ENCODE assay signal across 18 cellular contexts in the genomic region with DNA sequence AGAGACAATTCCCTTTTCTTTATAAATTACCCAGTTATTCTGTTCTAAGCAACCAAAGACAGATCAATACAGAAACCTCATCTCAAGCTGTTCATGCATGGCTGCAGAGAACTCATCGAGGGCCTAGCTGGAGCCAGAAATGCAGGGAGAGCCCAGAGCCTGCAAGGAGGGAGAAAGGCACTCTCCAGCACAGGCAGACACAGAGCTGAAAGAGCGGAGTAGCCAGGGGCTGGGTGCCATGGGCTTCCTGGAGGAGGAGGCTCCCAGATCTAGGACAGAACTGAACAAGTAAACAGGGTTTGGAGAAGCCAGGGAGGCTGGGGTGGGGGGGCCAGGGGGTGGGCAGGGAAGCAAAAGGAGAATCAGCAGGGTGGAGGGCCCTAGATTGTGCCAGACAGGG.
"Had no signal": no experiment of that assay in that cellular context is flagged by ENCODE, and none has a peak within 500 bp of the region (broad histone marks: within the 10 kb centered on the region; RNA-seq: fewer than 3 reads in every experiment).

No MANE protein-coding gene starts in this region.

- H3K9me3 ChIP-seq: psoas muscle, stomach, thoracic aorta, transverse colon had no signal

- H3K9me3 Mint-ChIP-seq: naive thymus-derived CD8-positive, alpha-beta T cell; neural progenitor cell had no signal

- H3K36me3 ChIP-seq: neural progenitor cell, stomach, thoracic aorta, transverse colon had no signal

- H3K36me3 Mint-ChIP-seq: neural progenitor cell; stimulated activated naive B cell treated with anti-CD40 and anti-IgM and Interleukin-4, amounts not matched to agents 10 μg/mL and 1 μg/mL and 100 μg/mL, for 72 hours had no signal

- H3K27me3 ChIP-seq: foreskin keratinocyte, neural progenitor cell, transverse colon had no signal

- H3K27ac Mint-ChIP-seq: dendritic cell treated with granulocyte-macrophage colony-stimulating factor and Interleukin-4, amounts not matched to agents 40 ng/mL and 50 ng/mL, for 4 days; naive thymus-derived CD8-positive, alpha-beta T cell; neural progenitor cell; stimulated activated naive B cell treated with anti-CD40 and anti-IgM and Interleukin-4, amounts not matched to agents 10 μg/mL and 1 μg/mL and 100 μg/mL, for 72 hours had no signal

- FAIRE-seq: colon, kidney had no signal

- H3K4me1 Mint-ChIP-seq: stimulated activated naive B cell treated with anti-CD40 and anti-IgM and Interleukin-4, amounts not matched to agents 10 μg/mL and 1 μg/mL and 100 μg/mL, for 72 hours had no signal

- H3K27ac ChIP-seq: foreskin keratinocyte, neural progenitor cell, psoas muscle, stomach, thoracic aorta, transverse colon had no signal

- DNase-seq: cerebellar nuclear complex; foreskin keratinocyte; kidney; left ventricle myocardium superior; mesendoderm; naive thymus-derived CD8-positive, alpha-beta T cell; occipital lobe; psoas muscle; stimulated activated naive B cell treated with anti-CD40 and anti-IgM and Interleukin-4, amounts not matched to agents 10 μg/mL and 1 μg/mL and 100 μg/mL, for 72 hours; stomach; substantia nigra; transverse colon had no signal

- ATAC-seq: foreskin keratinocyte; left cardiac atrium; left ventricle myocardium superior; naive thymus-derived CD8-positive, alpha-beta T cell; psoas muscle; sciatic nerve had no signal

- H3K4me3 ChIP-seq: neural progenitor cell, psoas muscle, stomach, thoracic aorta, transverse colon had no signal

- H3K4me3 Mint-ChIP-seq: dendritic cell treated with granulocyte-macrophage colony-stimulating factor and Interleukin-4, amounts not matched to agents 40 ng/mL and 50 ng/mL, for 4 days; naive thymus-derived CD8-positive, alpha-beta T cell; neural progenitor cell; stimulated activated naive B cell treated with anti-CD40 and anti-IgM and Interleukin-4, amounts not matched to agents 10 μg/mL and 1 μg/mL and 100 μg/mL, for 72 hours had no signal

- H3K4me1 ChIP-seq: foreskin keratinocyte, neural progenitor cell, psoas muscle, stomach, transverse colon had no signal
